ENCODE assay signal across 8 cellular contexts in genomic region chr9:136629879-136630661, GRCh38. TPM values are rescaled to one million over a fixed set of nuclear protein-coding genes. Genes with fewer than 3 reads are reported as not detected.
DNase-seq lines count a peak whose midpoint lies in the region; ATAC-seq, FAIRE-seq and TF ChIP-seq lines count a peak whose summit lies in the region.

No MANE protein-coding gene starts in this region.

- H3K4me1 ChIP-seq in MM.1S (ENCODE audit: low read length), result no peaks in the 10 kb centered on the region

- H4K20me1 ChIP-seq in MM.1S (ENCODE audit: insufficient read depth, low read length), result no peaks in the 10 kb centered on the region

- H2AFZ ChIP-seq in MM.1S (ENCODE audit: low read length), result no peak overlapping the region

- peaks cover 80% of the 10 kb centered on the region for H3K27me3 ChIP-seq in MM.1S (replicated peaks; ENCODE audit: insufficient read depth, low read length)

- no peaks in the 10 kb centered on the region for H3K9me2 ChIP-seq in MM.1S (replicated peaks; ENCODE audit: insufficient read depth, low read length)

- no peaks in the 10 kb centered on the region for H3K36me3 Mint-ChIP-seq in WTC11
- no peaks in the 10 kb centered on the region for H3K36me3 Mint-ChIP-seq in chondrocyte (ENCODE audit: low read depth)
- H3K36me3 Mint-ChIP-seq in stimulated activated naive B cell treated with anti-CD40 and anti-IgM and Interleukin-4, amounts not matched to agents 10 μg/mL and 1 μg/mL and 100 μg/mL, for 72 hours, result no peaks in the 10 kb centered on the region

- no peaks in the 10 kb centered on the region for H3K79me2 ChIP-seq in MM.1S (ENCODE audit: low read length)

- H3K4me1 Mint-ChIP-seq in WTC11 (no peaks in the 10 kb centered on the region), chondrocyte (ENCODE audit: low read depth) (peaks cover 9% of the 10 kb centered on the region)
- peaks cover 15% of the 10 kb centered on the region in 2 donors for H3K4me1 Mint-ChIP-seq in stimulated activated naive B cell treated with anti-CD40 and anti-IgM and Interleukin-4, amounts not matched to agents 10 μg/mL and 1 μg/mL and 100 μg/mL, for 72 hours

- no peaks in the 10 kb centered on the region for H3K9me3 ChIP-seq in MM.1S (replicated peaks; ENCODE audit: insufficient read depth, low read length)

- H3K27ac Mint-ChIP-seq in WTC11 (peak overlapping the region; percentile 51; the same call in 1 of the 2 replicates), chondrocyte (ENCODE audit: unreplicated experiment) (no peak overlapping the region)
- no peak overlapping the region for H3K27ac Mint-ChIP-seq in stimulated activated naive B cell treated with anti-CD40 and anti-IgM and Interleukin-4, amounts not matched to agents 10 μg/mL and 1 μg/mL and 100 μg/mL, for 72 hours

- peak; percentile 57 for TF ChIP-seq CTCF in D721Med (IDR thresholded peaks at IDR 0.05; ENCODE audit: insufficient read depth, missing control alignments)
- peak; percentile 57 for TF ChIP-seq CTCF in MM.1S (IDR thresholded peaks at IDR 0.05; ENCODE audit: low read length)
- TF ChIP-seq CTCF in WTC11 (IDR thresholded peaks at IDR 0.05), result peak; percentile 63
- TF ChIP-seq CTCF in chondrocyte (IDR thresholded peaks at IDR 0.05), result peak; percentile 77

- peak overlapping the region; percentile 18; the same call in 1 of the 2 replicates for H3K4me2 ChIP-seq in MM.1S (ENCODE audit: low read depth, low read length)

- no peak overlapping the region for H3K27ac ChIP-seq in MM.1S (ENCODE audit: low read length)

- no peak overlapping the region for H3K4me3 ChIP-seq in MM.1S (ENCODE audit: low read length)

- H3K27me3 Mint-ChIP-seq in WTC11 (ENCODE audit: low read depth) (no peaks in the 10 kb centered on the region), chondrocyte (ENCODE audit: low read depth) (no peaks in the 10 kb centered on the region)
- peaks cover 35 to 42% of the 10 kb centered on the region in 2 donors for H3K27me3 Mint-ChIP-seq in stimulated activated naive B cell treated with anti-CD40 and anti-IgM and Interleukin-4, amounts not matched to agents 10 μg/mL and 1 μg/mL and 100 μg/mL, for 72 hours

- H3K9ac ChIP-seq in MM.1S (ENCODE audit: low read length), result no peak overlapping the region

- FAIRE-seq in D721Med (lab: Jason Lieb, UNC), result no peak

- ATAC-seq in WTC11 (peak; percentile 71), GM21737 (IDR thresholded peaks at IDR 0.05; ENCODE audit: unreplicated experiment) (no peak)
- peak; percentile 63 to 72 for ATAC-seq in stimulated activated naive B cell treated with anti-CD40 and anti-IgM and Interleukin-4, amounts not matched to agents 10 μg/mL and 1 μg/mL and 100 μg/mL, for 72 hours (replicated peaks)

- CTCF ChIA-PET in WTC11 (lab: Charles Lee), result interaction anchor here (0.7 to 8.3 kb wide), 4 partner anchors 14 to 142 kb away, joined by 3 to 163 read pairs (median 4); no protein-coding TSS in a partner anchor

- H3K4me3 Mint-ChIP-seq in WTC11, result no peak overlapping the region
- H3K4me3 Mint-ChIP-seq in chondrocyte (ENCODE audit: unreplicated experiment), result no peak overlapping the region
- peak overlapping the region in 1 of 2 donors; percentile 38 for H3K4me3 Mint-ChIP-seq in stimulated activated naive B cell treated with anti-CD40 and anti-IgM and Interleukin-4, amounts not matched to agents 10 μg/mL and 1 μg/mL and 100 μg/mL, for 72 hours

- no peaks in the 10 kb centered on the region for H3F3A ChIP-seq in MM.1S (ENCODE audit: insufficient read depth, low read length)

- H3K36me3 ChIP-seq in MM.1S (replicated peaks; ENCODE audit: insufficient read depth, low read length), result no peaks in the 10 kb centered on the region

- H3K9me3 Mint-ChIP-seq in WTC11 (no peaks in the 10 kb centered on the region), chondrocyte (ENCODE audit: low read depth) (no peaks in the 10 kb centered on the region)
- H3K9me3 Mint-ChIP-seq in stimulated activated naive B cell treated with anti-CD40 and anti-IgM and Interleukin-4, amounts not matched to agents 10 μg/mL and 1 μg/mL and 100 μg/mL, for 72 hours, result no peaks in the 10 kb centered on the region

- DNase-seq in D721Med (ENCODE audit: insufficient read length, low spot score), result no peak
- peak; percentile 15 for DNase-seq in MM.1S
- DNase-seq in WTC11 (ENCODE audit: low spot score), result peak; percentile 86
- peak; percentile 79 for DNase-seq in chondrocyte (ENCODE audit: low spot score)
- peak; percentile 63 to 70 for DNase-seq in lung microvascular endothelial cell (ENCODE audit: low read depth in 2 of 2)
- peak; percentile 52 for DNase-seq in stimulated activated naive B cell treated with anti-CD40 and anti-IgM and Interleukin-4, amounts not matched to agents 10 μg/mL and 1 μg/mL and 100 μg/mL, for 72 hours
- DNase-seq in NCI-H510A treated with DMSO at 0.1 percent for 48 hours (lab: John Stamatoyannopoulos, UW), result no peak

- POLR2A ChIA-PET in WTC11 (lab: Charles Lee), result no interaction called here

TF ChIP-seq in WTC11, 78 proteins besides CTCF, POLR2A, EP300 and RAD21:
- TF ChIP-seq GRHL2 (CRISPR knock-in tag; IDR thresholded peaks at IDR 0.05; ENCODE audit: insufficient replicate concordance, severe bottlenecking) (no peak), PRRX2 (CRISPR knock-in tag; IDR thresholded peaks at IDR 0.05) (no peak), ZNF121 (CRISPR knock-in tag; IDR thresholded peaks at IDR 0.05) (no peak), EMX1 (CRISPR knock-in tag; IDR thresholded peaks at IDR 0.05) (no peak), USF2 (CRISPR knock-in tag; IDR thresholded peaks at IDR 0.05) (no peak), ZNF317 (CRISPR knock-in tag; IDR thresholded peaks at IDR 0.05; ENCODE audit: borderline replicate concordance, low read depth) (no peak), SMAD3 (CRISPR knock-in tag; IDR thresholded peaks at IDR 0.05; ENCODE audit: borderline replicate concordance) (no peak), CBFB (CRISPR knock-in tag; IDR thresholded peaks at IDR 0.05; ENCODE audit: low read depth) (0 out of 2 replicates have a peak, but pooled peaks have one; percentile 33)
TF ChIP-seq in WTC11: peak in this region for 1.

RNA-seq across cellular contexts. Expression of gene EGFL7, which starts 32.6 kb away (rescaled TPM):
- total RNA-seq in WTC11 (2021) (54.6 to 64.9 TPM (median 62.8 TPM) in 3 replicates), chondrocyte (5.4 to 7.8 TPM (median 7.0 TPM) in 3 replicates), lung microvascular endothelial cell (330 and 384 TPM in 2 replicates)

RNA-seq across cellular contexts. Expression of gene AGPAT2, which starts 57.2 kb away (rescaled TPM):
- 40.2 to 42.2 TPM (median 41.2 TPM) in 3 replicates for total RNA-seq in WTC11 (2021)
- total RNA-seq in chondrocyte, result 23.4 to 39.8 TPM (median 39.1 TPM) in 3 replicates
- 18.8 and 41.0 TPM in 2 replicates for total RNA-seq in lung microvascular endothelial cell

Comparison
In these comparisons a context has a peak if more than half of its experiments do, and no peak if none do; other contexts are left out.
1. DNase-seq: peak in MM.1S (single experiment), WTC11 (single experiment), chondrocyte (single experiment), lung microvascular endothelial cell (2 of 2) and stimulated activated naive B cell treated with anti-CD40 and anti-IgM and Interleukin-4, amounts not matched to agents 10 μg/mL and 1 μg/mL and 100 μg/mL, for 72 hours (single experiment); none in D721Med (single experiment) and NCI-H510A treated with DMSO at 0.1 percent for 48 hours (single experiment).
2. Peak in every context shown above with its lines, with median percentiles within 50 percentile points of each other: CTCF ChIP-seq.